Comparison of ENCODE assay signal across 8 cellular contexts in the genomic region with DNA sequence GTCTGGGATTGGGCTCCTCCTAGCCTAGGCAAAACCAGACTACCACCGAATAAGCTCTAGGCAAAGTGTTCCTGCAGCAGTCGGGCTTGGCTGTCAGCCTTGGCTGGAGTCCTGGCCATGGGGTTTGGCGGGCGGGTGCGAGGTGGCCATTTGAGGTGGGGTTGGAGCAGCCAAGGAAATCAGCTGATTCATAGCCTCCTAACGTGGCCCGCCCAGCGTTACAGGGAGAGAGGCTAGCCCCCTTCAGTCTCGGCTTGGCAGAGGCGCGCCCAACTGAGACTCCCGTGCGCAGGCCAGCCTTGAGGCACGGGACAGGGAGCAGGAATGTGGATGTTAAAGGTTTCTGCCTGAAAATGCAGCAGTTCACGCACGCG. TPM values are rescaled to one million over a fixed set of nuclear protein-coding genes. Genes with fewer than 3 reads are reported as not detected.
DNase-seq lines count a peak whose midpoint lies in the region; ATAC-seq, FAIRE-seq and TF ChIP-seq lines count a peak whose summit lies in the region.

No MANE protein-coding gene starts in this region.

- H4K20me1 ChIP-seq in GM23338 (replicated peaks; ENCODE audit: insufficient read depth) (no peaks in the 10 kb centered on the region), K562 (replicated peaks; ENCODE audit: control insufficient read depth, insufficient read depth, low read length) (no peaks in the 10 kb centered on the region)

- DNase-seq in GM23338 (ENCODE audit: low spot score) (peak; percentile 76), K562 (ENCODE audit: extremely low read depth in 1 of 4, low spot score in 3 of 4) (no peak), iPS DF 6.9 (ENCODE audit: low read depth, low spot score) (no peak), sigmoid colon (peak; percentile 98), GDM1 (lab: John Stamatoyannopoulos, UW) (no peak), GM13976 (ENCODE audit: low spot score) (no peak)
- DNase-seq in effector CD8-positive, alpha-beta T cell (lab: John Stamatoyannopoulos, UW) = no peak
- no peak for DNase-seq in stimulated activated CD4-positive, alpha-beta T cell treated with anti-CD3 and anti-CD28 coated beads, Interleukin-1b, Interleukin-23, amount 100 ng/mL, for 48 hours

- no peak overlapping the region for H3K27ac Mint-ChIP-seq in GM23338

- in situ Hi-C loops in K562 (cut with MboI) = loop anchor here (25.0 kb wide), 1 partner anchor 699 kb away; no protein-coding TSS in a partner anchor
- in situ Hi-C loops in GM13976 (cut with MboI; ENCODE audit: low sequenced_read_pairs, unreplicated experiment) = no loop called here

- no peaks in the 10 kb centered on the region for H3K9me2 ChIP-seq in GM23338 (ENCODE audit: insufficient read depth)

- H3K9me1 ChIP-seq in K562 (ENCODE audit: control insufficient read depth, insufficient read depth, low read length) = no peaks in the 10 kb centered on the region

- TF ChIP-seq CTCF in GM23338 (conservative IDR thresholded peaks at IDR 0.05; ENCODE audit: low read depth in 2 of 2) (no peak), K562 (IDR thresholded peaks at IDR 0.05 in 2 of 3, conservative IDR thresholded peaks at IDR 0.05 in 1 of 3; ENCODE audit: insufficient read depth in 2 of 3, low read depth in 1 of 3, low read length in 3 of 3) (no peak), sigmoid colon (IDR thresholded peaks at IDR 0.05) (no peak), GM13976 (IDR thresholded peaks at IDR 0.05; ENCODE audit: borderline replicate concordance, control extremely low read depth, extremely low read depth, insufficient read depth, missing control alignments) (no peak)

- no peak for TF ChIP-seq EP300 in K562 (IDR thresholded peaks at IDR 0.05; ENCODE audit: low read length)
- peak; percentile 29 to 93 (median 57) for TF ChIP-seq EP300 in sigmoid colon (IDR thresholded peaks at IDR 0.05)

- no TSS peak for BruUV-seq in K562 (replicated peaks; lab: Mats Ljungman, UMichigan)

- ATAC-seq in GM23338 = peak; percentile 27
- ATAC-seq in K562 = no peak

- intact Hi-C loops in K562 (cut with micrococcal nuclease) (no loop called here), sigmoid colon (cut with DNase I) (loop anchor here (1.0 to 10.0 kb wide), 3 partner anchors 44 to 662 kb away; no protein-coding TSS in a partner anchor)

- TF ChIP-seq RAD21 in K562 (CRISPR knock-in tag; conservative IDR thresholded peaks at IDR 0.05 in 1 of 2, IDR thresholded peaks at IDR 0.05 in 1 of 2) = no peak

- H3K4me3 ChIP-seq in GM23338 (peak overlapping the region; percentile 76), K562 (peak overlapping the region; percentile 56; the same call in 1 of the 2 replicates), iPS DF 6.9 (ENCODE audit: low read length) (peak overlapping the region; percentile 24; the same call in 1 of the 2 replicates), sigmoid colon (peak overlapping the region; percentile 61 to 94 (median 80))

- H3K79me2 ChIP-seq in GM23338 (replicated peaks; ENCODE audit: insufficient read depth) (no peaks in the 10 kb centered on the region), K562 (ENCODE audit: control insufficient read depth, insufficient read depth, low read length) (peaks cover 4% of the 10 kb centered on the region; the same call in 2 of the 3 replicates)

- peak overlapping the region; percentile 86 for H3K4me3 Mint-ChIP-seq in GM23338

- H3K36me3 Mint-ChIP-seq in GM23338 (ENCODE audit: low read depth) = no peaks in the 10 kb centered on the region

- H3K9me3 ChIP-seq in K562 (replicated peaks; ENCODE audit: control insufficient read depth, insufficient read depth, low read depth, low read length) (no peaks in the 10 kb centered on the region), iPS DF 6.9 (ENCODE audit: control insufficient read depth, insufficient read depth, low read length) (no peaks in the 10 kb centered on the region), sigmoid colon (no peaks in the 10 kb centered on the region)

- POLR2A ChIA-PET in K562 (lab: Yijun Ruan, JAX) = interaction anchor here (0.6 to 1.1 kb wide), 2 partner anchors 240 to 260 kb away, joined by 3 read pairs; no protein-coding TSS in a partner anchor

- TF ChIP-seq POLR2A in K562 (conservative IDR thresholded peaks at IDR 0.05) (no peak), sigmoid colon (IDR thresholded peaks at IDR 0.05) (peak; percentile 25 to 40)

- H3K27me3 Mint-ChIP-seq in GM23338 (ENCODE audit: insufficient read depth, low read depth, poor library complexity) = peaks cover 73% of the 10 kb centered on the region

- peaks cover 8% of the 10 kb centered on the region; the same call in 1 of the 2 replicates for H3F3A ChIP-seq in GM23338 (replicated peaks; ENCODE audit: low read depth)

- H3K4me1 ChIP-seq in GM23338 (ENCODE audit: insufficient read depth) (peaks cover 16% of the 10 kb centered on the region; the same call in 1 of the 2 replicates), K562 (replicated peaks in 1 of 2; ENCODE audit: control insufficient read depth in 2 of 2, insufficient read depth in 2 of 2, low read length in 2 of 2) (peaks cover 18 to 35% of the 10 kb centered on the region in 2 experiments), iPS DF 6.9 (ENCODE audit: control insufficient read depth, insufficient read depth, low read length) (peaks cover 2% of the 10 kb centered on the region; the same call in 1 of the 2 replicates), sigmoid colon (peaks cover 0 to 47% (median 33%) of the 10 kb centered on the region in 4 donors)

- H3K4me1 Mint-ChIP-seq in GM23338 = peaks cover 19% of the 10 kb centered on the region; the same call in 2 of the 3 replicates

- H3K9ac ChIP-seq in K562 (ENCODE audit: insufficient read depth in 1 of 2, low read depth in 2 of 2, low read length in 2 of 2) = peak overlapping the region in 1 of 2 experiments; percentile 78; a peak in 1 of 4 replicates

- WGBS in K562 (ENCODE audit: insufficient coverage, low coverage, missing lambda C conversion rate) = 26% methylated on average over 10 of the region's 17 CpGs
- WGBS in iPS DF 6.9 (ENCODE audit: insufficient coverage, insufficient read length) = no CpG with 5 or more reads among the region's 17 CpGs
- 2% methylated on average over 17 of the region's 17 CpGs for WGBS in sigmoid colon, 2 donors

- no peak overlapping the region for H3K27ac ChIP-seq in GM23338 (ENCODE audit: low read depth)
- no peak overlapping the region for H3K27ac ChIP-seq in K562 (ENCODE audit: extremely low read depth, low read depth, low read length)
- H3K27ac ChIP-seq in iPS DF 6.9 (ENCODE audit: low read length) = no peak overlapping the region
- peak overlapping the region; percentile 89 to 99 (median 94) for H3K27ac ChIP-seq in sigmoid colon

- H3K27me3 ChIP-seq in GM23338 (ENCODE audit: insufficient read depth) (peaks cover 77% of the 10 kb centered on the region), K562 (ENCODE audit: control insufficient read depth in 2 of 2, insufficient read depth in 2 of 2, low read length in 2 of 2) (peaks cover 0 to 29% of the 10 kb centered on the region in 2 experiments; a peak in 2 of 5 replicates), iPS DF 6.9 (ENCODE audit: control insufficient read depth, insufficient read depth, low read length) (peaks cover 44% of the 10 kb centered on the region), sigmoid colon (no peaks in the 10 kb centered on the region)

- H3K4me2 ChIP-seq in GM23338 = peak overlapping the region; percentile 80
- H3K4me2 ChIP-seq in K562 (ENCODE audit: insufficient read depth, low read length) = peak overlapping the region; percentile 88; the same call in 1 of the 2 replicates

- H3K36me3 ChIP-seq in GM23338 (ENCODE audit: insufficient read depth) (no peaks in the 10 kb centered on the region), K562 (ENCODE audit: control insufficient read depth, insufficient read depth, low read length) (peaks cover 7% of the 10 kb centered on the region; the same call in 2 of the 3 replicates), iPS DF 6.9 (ENCODE audit: control insufficient read depth, insufficient read depth, low read length) (no peaks in the 10 kb centered on the region), sigmoid colon (peaks cover 9 to 18% (median 13%) of the 10 kb centered on the region in 4 donors)

- H3K9me3 Mint-ChIP-seq in GM23338 = no peaks in the 10 kb centered on the region

- CTCF ChIA-PET in K562 (lab: Yijun Ruan, JAX; ENCODE audit: low intra/inter-chr PET ratio) = no interaction called here

- no peak for FAIRE-seq in K562 (lab: Jason Lieb, UNC)

- H2AFZ ChIP-seq in GM23338 (peak overlapping the region; percentile 99), K562 (ENCODE audit: low read depth, low read length) (peak overlapping the region; percentile 95)

TF ChIP-seq in GM23338, 12 proteins besides CTCF, POLR2A, EP300 and RAD21 (continues in another document):
- peak; percentile 3 for TF ChIP-seq EZH2 (IDR thresholded peaks at IDR 0.05; ENCODE audit: low read depth, unreplicated experiment)

RNA-seq across cellular contexts. Expression of gene PMP22, which starts 1.9 kb away (rescaled TPM):
- total RNA-seq in GM23338 (2014; rRNA removed; shearing (Covaris generic)) = 1.6 and 2.2 TPM in 2 replicates
- 0.94 and 1.2 TPM in 2 replicates for polyA plus RNA-seq in GM23338 (2016; fragmentation: Nextera tagmentation; extraction: Ambion mirVana)
- 25.4 and 26.0 TPM in 2 replicates for total RNA-seq in K562 (2011; cell fraction: chromatin; rRNA removed; ENCODE audit: low replicate concordance)
- total RNA-seq in K562 (2011; cell fraction: nucleolus; rRNA removed) = 30.4 and 30.5 TPM in 2 replicates
- 33.2 and 46.4 TPM in 2 replicates for total RNA-seq in K562 (2011; cell fraction: nucleoplasm; rRNA removed)
- 12.6 and 17.9 TPM in 2 replicates for total RNA-seq in K562 (2014; rRNA removed)
- 22.5 and 25.2 TPM in 2 replicates for total RNA-seq in K562 (2014; rRNA removed; fragmentation: Illumina TruSeq; extraction: Trizol)
- 28.7 and 29.1 TPM in 2 replicates for total RNA-seq in K562 (2015; rRNA removed; fragmentation: Illumina TruSeq; extraction: Trizol)
- total RNA-seq in K562 (2021) = 25.8 and 26.1 TPM in 2 replicates
- 24.8 and 29.8 TPM in 2 replicates for polyA plus RNA-seq in K562 (2011; rRNA removed)
- 33.2 and 43.8 TPM in 2 replicates for polyA plus RNA-seq in K562 (2011; cell fraction: cytosol; rRNA removed)
- 11.7 and 16.0 TPM in 2 replicates for polyA plus RNA-seq in K562 (2011; cell fraction: nucleus; rRNA removed)
- 35.9 and 60.1 TPM in 2 replicates for polyA plus RNA-seq in K562 (2012)
- 38.4 and 45.2 TPM in 2 replicates for polyA plus RNA-seq in K562 (2014; fragmentation: Illumina TruSeq; extraction: Trizol)
- 10 to 100 TPM; 54.4 to 62.3 TPM for polyA plus RNA-seq in K562 (2014; fragmentation: Nextera tagmentation; extraction: Ambion mirVana)
- 22.6 and 27.4 TPM in 2 replicates for polyA plus RNA-seq in K562 (2014; rRNA removed)
- polyA minus RNA-seq in K562 (2011; rRNA and poly(A)+ RNA removed) = 44.8 and 48.5 TPM in 2 replicates
- polyA minus RNA-seq in K562 (2011; cell fraction: cytosol; rRNA and poly(A)+ RNA removed) = 17.1 and 33.0 TPM in 2 replicates
- polyA minus RNA-seq in K562 (2011; cell fraction: nucleus; rRNA and poly(A)+ RNA removed) = 6.5 and 15.4 TPM in 2 replicates
- 100 to 1,000 TPM; 125 to 350 (median 199) TPM for total RNA-seq in sigmoid colon
- polyA plus RNA-seq in sigmoid colon = 10 to 100 TPM; 25.2 to 48.9 (median 38.4) TPM

Comparison
In these comparisons a context has a peak if more than half of its experiments do, and no peak if none do; other contexts are left out.
1. DNase-seq: peak in GM23338 (single experiment) and sigmoid colon (single experiment); none in K562 (0 of 4), iPS DF 6.9 (single experiment), effector CD8-positive, alpha-beta T cell (single experiment), stimulated activated CD4-positive, alpha-beta T cell treated with anti-CD3 and anti-CD28 coated beads, Interleukin-1b, Interleukin-23, amount 100 ng/mL, for 48 hours (single experiment), GDM1 (single experiment) and GM13976 (single experiment).
2. H3K27ac ChIP-seq: peak in sigmoid colon (4 of 4); none in GM23338 (single experiment), K562 (single experiment) and iPS DF 6.9 (single experiment).
3. H3K4me3 ChIP-seq: peak in every context shown above with its lines; median percentile 80 in sigmoid colon; 76 in GM23338; 56 in K562; 24 in iPS DF 6.9.